ENCODE assay signal across 9 cellular contexts in the genomic region with DNA sequence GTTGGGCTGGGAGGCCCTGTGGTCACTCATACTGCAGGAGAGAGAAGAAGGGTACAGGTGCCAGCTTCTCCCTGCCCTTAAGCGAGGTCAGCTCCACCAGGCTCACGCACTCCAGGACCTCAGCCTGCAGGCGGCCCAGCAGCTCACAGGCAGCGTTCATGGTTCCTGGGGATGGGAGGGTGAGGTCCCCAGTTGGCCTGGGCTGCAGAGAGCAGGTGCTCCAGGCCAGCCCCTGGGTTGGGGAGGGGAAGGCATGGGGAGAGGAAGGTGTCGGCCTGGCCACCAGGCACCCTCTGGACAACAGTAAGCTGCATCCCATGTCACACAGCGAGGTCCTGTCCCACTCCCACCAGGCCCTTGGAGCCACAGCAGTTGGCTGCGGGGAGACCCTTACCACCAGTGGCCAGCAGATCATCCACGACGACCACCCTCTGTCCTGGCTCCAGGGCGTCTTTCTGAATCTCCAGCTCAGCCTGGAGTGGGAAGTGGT. TPM values are rescaled to one million over a fixed set of nuclear protein-coding genes. Genes with fewer than 3 reads are reported as not detected.
DNase-seq lines count a peak whose midpoint lies in the region; ATAC-seq and TF ChIP-seq lines count a peak whose summit lies in the region.
"Had no signal": no experiment of that assay in that cellular context is flagged by ENCODE, and none has a peak within 500 bp of the region (broad histone marks: within the 10 kb centered on the region; RNA-seq: fewer than 3 reads in every experiment).

No MANE protein-coding gene starts in this region.

- H4K20me1 ChIP-seq in OCI-LY7 (ENCODE audit: insufficient read depth, low read length), result no peaks in the 10 kb centered on the region

- POLR2A ChIA-PET in OCI-LY7 (lab: Charles Lee), result interaction anchor here (1.1 to 2.4 kb wide), 5 partner anchors 8 to 383 kb away, joined by 4 to 10 read pairs (median 6); no protein-coding TSS in a partner anchor

- H3K27me3 ChIP-seq in colonic mucosa (no peaks in the 10 kb centered on the region), suprapubic skin (no peaks in the 10 kb centered on the region)

- H3K4me3 ChIP-seq in OCI-LY7 (ENCODE audit: low read depth, low read length, poor library complexity, severe bottlenecking) (peak overlapping the region; percentile 75), colonic mucosa (no peak overlapping the region), suprapubic skin (peak overlapping the region; percentile 74)

- no peak for DNase-seq in activated naive CD4-positive, alpha-beta T cell treated with anti-CD3 and anti-CD28 coated beads for 36 hours
- DNase-seq in activated naive CD4-positive, alpha-beta T cell treated with Interleukin-2 at 50 U/mL for 16 hours, result no peak
- DNase-seq in OCI-LY7 (ENCODE audit: low spot score) (no peak), colonic mucosa (no peak), suprapubic skin (ENCODE audit: low spot score in 2 of 2) (no peak), OCI-M2 (lab: John Stamatoyannopoulos, UW; ENCODE audit: unreplicated experiment) (no peak), GM19238 (ENCODE audit: insufficient read length, low spot score) (no peak)
- DNase-seq: kidney had no signal

- WGBS in suprapubic skin, result 65% methylated on average over 8 of the region's 10 CpGs

- H3K9ac ChIP-seq in colonic mucosa (ENCODE audit: low read depth in 2 of 2, low read length in 2 of 2), result peak overlapping the region; percentile 35 to 90

- no peak for TF ChIP-seq EP300 in suprapubic skin (IDR thresholded peaks at IDR 0.05)

- TF ChIP-seq CTCF in OCI-LY7 (conservative IDR thresholded peaks at IDR 0.05; ENCODE audit: low read length), result no peak
- no peak for TF ChIP-seq CTCF in colonic mucosa (IDR thresholded peaks at IDR 0.05)
- TF ChIP-seq CTCF in suprapubic skin (IDR thresholded peaks at IDR 0.05), result no peak

- no peak for ATAC-seq in GM18909 (IDR thresholded peaks at IDR 0.05; ENCODE audit: poor library complexity, unreplicated experiment)

- no peak for TF ChIP-seq POLR2A in suprapubic skin (IDR thresholded peaks at IDR 0.05)

- H2AFZ ChIP-seq in OCI-LY7 (ENCODE audit: low read length), result no peak overlapping the region

- BruUV-seq in OCI-LY7 (replicated peaks; lab: Mats Ljungman, UMichigan), result TSS peak; percentile 85

- H3K4me3 Mint-ChIP-seq in activated naive CD4-positive, alpha-beta T cell treated with anti-CD3 and anti-CD28 coated beads for 36 hours, result peak overlapping the region; percentile 97

- H3K4me2 ChIP-seq in OCI-LY7 (ENCODE audit: low read length), result peak overlapping the region; percentile 74

- no peaks in the 10 kb centered on the region for H3K9me2 ChIP-seq in OCI-LY7 (ENCODE audit: insufficient read depth, low read length)

- H3K79me2 ChIP-seq in OCI-LY7 (ENCODE audit: insufficient read depth, low read depth, low read length), result peaks cover 28% of the 10 kb centered on the region

- peaks cover 37% of the 10 kb centered on the region for H3K4me1 ChIP-seq in OCI-LY7 (ENCODE audit: insufficient read depth, low read length, poor library complexity, severe bottlenecking)
- peaks cover 13% of the 10 kb centered on the region for H3K4me1 ChIP-seq in colonic mucosa
- peaks cover 50% of the 10 kb centered on the region for H3K4me1 ChIP-seq in suprapubic skin

- H3K27ac Mint-ChIP-seq in activated naive CD4-positive, alpha-beta T cell treated with anti-CD3 and anti-CD28 coated beads for 36 hours, result peak overlapping the region; percentile 85

- no peaks in the 10 kb centered on the region for H3K9me3 ChIP-seq in OCI-LY7 (ENCODE audit: low read length)
- no peaks in the 10 kb centered on the region for H3K9me3 ChIP-seq in colonic mucosa
- H3K9me3 ChIP-seq in suprapubic skin, result no peaks in the 10 kb centered on the region

- no peaks in the 10 kb centered on the region for H3K27me3 Mint-ChIP-seq in activated naive CD4-positive, alpha-beta T cell treated with anti-CD3 and anti-CD28 coated beads for 36 hours (ENCODE audit: low read depth)

- H3K36me3 Mint-ChIP-seq in activated naive CD4-positive, alpha-beta T cell treated with anti-CD3 and anti-CD28 coated beads for 36 hours (ENCODE audit: low read depth), result peaks cover 44% of the 10 kb centered on the region

- no peaks in the 10 kb centered on the region for H3K9me3 Mint-ChIP-seq in activated naive CD4-positive, alpha-beta T cell treated with anti-CD3 and anti-CD28 coated beads for 36 hours

- H3K27ac ChIP-seq in OCI-LY7 (ENCODE audit: low read depth, low read length, poor library complexity, severe bottlenecking) (peak overlapping the region; percentile 76), colonic mucosa (no peak overlapping the region), suprapubic skin (no peak overlapping the region)

- intact Hi-C loops in activated naive CD4-positive, alpha-beta T cell treated with anti-CD3 and anti-CD28 coated beads for 36 hours (cut with micrococcal nuclease), result loop anchor here (5.0 kb wide), 2 partner anchors 128 to 288 kb away; no protein-coding TSS in a partner anchor
- intact Hi-C loops in OCI-LY7 (cut with micrococcal nuclease; ENCODE audit: unreplicated experiment) (loop anchor here (10.0 kb wide), 1 partner anchor 285 kb away; a partner anchor contains a TSS), colonic mucosa (cut with DNase I) (loop anchor here (5.0 kb wide), 1 partner anchor 48 kb away; a partner anchor contains a TSS)

- peaks cover 32% of the 10 kb centered on the region for H3K4me1 Mint-ChIP-seq in activated naive CD4-positive, alpha-beta T cell treated with anti-CD3 and anti-CD28 coated beads for 36 hours (ENCODE audit: low read depth)

- CTCF ChIA-PET in activated naive CD4-positive, alpha-beta T cell treated with anti-CD3 and anti-CD28 coated beads for 36 hours (lab: Charles Lee), result interaction anchor here (0.9 to 2.5 kb wide), 6 partner anchors 13 to 73 kb away, joined by 3 to 13 read pairs (median 5); no protein-coding TSS in a partner anchor
- CTCF ChIA-PET in OCI-LY7 (lab: Charles Lee; ENCODE audit: unreplicated experiment), result interaction anchor here (1.0 kb wide), 1 partner anchor 43 kb away, joined by 3 read pairs; no protein-coding TSS in a partner anchor

- H3K36me3 ChIP-seq in OCI-LY7 (ENCODE audit: insufficient read depth, low read length), result peaks cover 60% of the 10 kb centered on the region
- no peaks in the 10 kb centered on the region for H3K36me3 ChIP-seq in colonic mucosa
- H3K36me3 ChIP-seq in suprapubic skin, result peaks cover 18% of the 10 kb centered on the region

RNA-seq across cellular contexts. Expression of a gene that starts 2.0 kb away (rescaled TPM):
- 100 to 1,000 TPM; 314 TPM for total RNA-seq in activated naive CD4-positive, alpha-beta T cell treated with anti-CD3 and anti-CD28 coated beads for 36 hours
- 168 and 216 TPM in 2 replicates for total RNA-seq in OCI-LY7 (2014; rRNA removed; shearing (Covaris generic))
- 118 and 151 TPM in 2 replicates for total RNA-seq in OCI-LY7 (2022)
- total RNA-seq in colonic mucosa, result 100 to 1,000 TPM; 103 to 273 TPM
- total RNA-seq in suprapubic skin, result 100 to 1,000 TPM; 122 to 382 (median 250) TPM

RNA-seq across cellular contexts. Expression of a gene that starts 6.1 kb away (rescaled TPM):
- 100 to 1,000 TPM; 223 to 231 TPM for total RNA-seq in activated naive CD4-positive, alpha-beta T cell treated with anti-CD3 and anti-CD28 coated beads for 36 hours
- 82.7 and 90.2 TPM in 2 replicates for total RNA-seq in OCI-LY7 (2014; rRNA removed; shearing (Covaris generic))
- total RNA-seq in OCI-LY7 (2022), result 108 and 150 TPM in 2 replicates
- total RNA-seq in colonic mucosa, result 10 to 100 TPM; 14.9 to 71.7 TPM
- 10 to 100 TPM in 2 of 4 donors, 1 to 10 TPM in 2; 4.7 to 25.7 (median 10.7) TPM for total RNA-seq in suprapubic skin

RNA-seq across cellular contexts. Expression of a gene that starts 24.7 kb away (rescaled TPM):
- total RNA-seq in activated naive CD4-positive, alpha-beta T cell treated with anti-CD3 and anti-CD28 coated beads for 36 hours, result 10 to 100 TPM; 78.2 to 80.1 TPM
- 123 and 144 TPM in 2 replicates for total RNA-seq in OCI-LY7 (2014; rRNA removed; shearing (Covaris generic))
- total RNA-seq in OCI-LY7 (2022) (154 and 157 TPM in 2 replicates), colonic mucosa (100 to 1,000 TPM; 104 to 118 TPM), suprapubic skin (100 to 1,000 TPM; 185 to 269 (median 224) TPM)

RNA-seq across cellular contexts. Expression of a gene that starts 47.0 kb away (rescaled TPM):
- total RNA-seq in activated naive CD4-positive, alpha-beta T cell treated with anti-CD3 and anti-CD28 coated beads for 36 hours, result 10 to 100 TPM; 10.9 to 11.2 TPM
- total RNA-seq in OCI-LY7 (2014; rRNA removed; shearing (Covaris generic)), result 17.2 and 18.5 TPM in 2 replicates
- 44.7 and 49.0 TPM in 2 replicates for total RNA-seq in OCI-LY7 (2022)
- total RNA-seq in colonic mucosa, result 10 to 100 TPM; 22.8 to 44.5 TPM
- total RNA-seq in suprapubic skin, result 100 to 1,000 TPM in 1 of 4 donors, 10 to 100 TPM in 3; 31.1 to 134 (median 43.3) TPM

RNA-seq across cellular contexts. Expression of a gene that starts 47.2 kb away (rescaled TPM):
- 10 to 100 TPM; 57.7 to 66.1 TPM for total RNA-seq in activated naive CD4-positive, alpha-beta T cell treated with anti-CD3 and anti-CD28 coated beads for 36 hours
- total RNA-seq in OCI-LY7 (2014; rRNA removed; shearing (Covaris generic)), result 27.3 and 27.6 TPM in 2 replicates
- 34.2 and 44.9 TPM in 2 replicates for total RNA-seq in OCI-LY7 (2022)
- total RNA-seq in colonic mucosa, result 10 to 100 TPM; 33.8 to 57.3 TPM
- total RNA-seq in suprapubic skin, result 10 to 100 TPM; 31.9 to 49.2 (median 36.3) TPM
